8 cellular contexts compared by ENCODE assay signal in the genomic region with DNA sequence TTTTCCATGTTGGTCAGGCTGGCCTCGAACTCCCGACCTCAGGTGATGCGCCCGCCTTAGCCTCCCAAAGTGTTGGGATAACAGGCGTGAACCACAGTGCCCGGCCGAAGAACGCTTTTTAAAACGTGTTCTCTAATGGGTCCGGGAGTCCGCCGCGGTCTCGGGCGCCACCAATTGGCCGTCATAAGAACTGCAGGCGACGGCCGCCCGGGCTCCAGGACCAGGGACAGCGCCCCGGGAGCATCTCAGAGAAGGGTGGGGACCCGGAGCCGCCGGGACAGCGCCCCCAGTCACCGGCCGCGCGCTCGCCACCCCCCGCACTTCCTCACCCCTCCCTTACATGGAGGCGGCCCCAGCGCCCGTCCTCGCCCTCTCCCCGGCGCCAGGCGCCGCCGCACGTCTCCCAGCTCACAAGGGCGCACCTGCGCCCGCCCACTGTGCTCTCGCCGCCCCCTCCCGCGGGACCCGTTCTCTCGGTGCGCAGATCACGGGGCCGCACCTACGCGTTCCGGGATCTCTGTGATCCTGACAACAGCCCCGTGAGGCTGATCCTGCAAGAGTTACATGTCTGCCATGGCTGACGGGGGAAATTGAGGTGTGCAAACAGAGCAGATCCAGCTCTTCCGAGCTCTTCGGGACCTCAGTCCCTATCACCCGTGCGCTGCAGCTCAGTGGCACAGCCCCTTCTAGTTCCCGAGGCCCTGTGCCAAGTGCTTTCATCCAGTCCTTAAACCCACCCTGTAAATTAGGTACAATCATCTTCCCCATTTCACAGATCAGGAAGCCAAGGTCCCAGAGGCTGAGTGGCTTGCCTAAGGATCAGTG. TPM values are rescaled to one million over a fixed set of nuclear protein-coding genes. Genes with fewer than 3 reads are reported as not detected.
A peak's percentile ranks its signal among the peaks of the same experiment; 100 is the strongest.
DNase-seq lines count a peak whose midpoint lies in the region; ATAC-seq and TF ChIP-seq lines count a peak whose summit lies in the region.

No MANE protein-coding gene starts in this region.

- H3K27ac Mint-ChIP-seq in activated naive CD4-positive, alpha-beta T cell treated with anti-CD3 and anti-CD28 coated beads for 36 hours = no peak overlapping the region

- no peak overlapping the region for H4K91ac ChIP-seq in trophoblast cell (ENCODE audit: low read depth, low read length)

- intact Hi-C loops in activated naive CD4-positive, alpha-beta T cell treated with anti-CD3 and anti-CD28 coated beads for 36 hours (cut with micrococcal nuclease) = loop anchor here (1.0 to 10.0 kb wide), 5 partner anchors 64 to 405 kb away; partner anchors contain the start of genes ALPL and USP48
- intact Hi-C loops in head of caudate nucleus (cut with DNase I) = loop anchor here (2.0 to 10.0 kb wide), 4 partner anchors 37 to 405 kb away; no protein-coding TSS in a partner anchor

- H3K18ac ChIP-seq in trophoblast cell (ENCODE audit: low read length) = no peak overlapping the region

- no peak overlapping the region for H3K4ac ChIP-seq in trophoblast cell (ENCODE audit: low read depth, low read length)

- H3K27me3 Mint-ChIP-seq in activated naive CD4-positive, alpha-beta T cell treated with anti-CD3 and anti-CD28 coated beads for 36 hours (ENCODE audit: low read depth) = peaks cover 20% of the 10 kb centered on the region

- peak; percentile 81 for TF ChIP-seq CTCF in MM.1S (IDR thresholded peaks at IDR 0.05; ENCODE audit: low read length)
- peak; percentile 88 to 97 (median 96) for TF ChIP-seq CTCF in upper lobe of left lung (IDR thresholded peaks at IDR 0.05)

- no peak overlapping the region for H2BK12ac ChIP-seq in trophoblast cell (ENCODE audit: low read length)

- no peaks in the 10 kb centered on the region for H3F3A ChIP-seq in MM.1S (ENCODE audit: insufficient read depth, low read length)

- H4K20me1 ChIP-seq in MM.1S (ENCODE audit: insufficient read depth, low read length) = no peaks in the 10 kb centered on the region

- CTCF ChIA-PET in activated naive CD4-positive, alpha-beta T cell treated with anti-CD3 and anti-CD28 coated beads for 36 hours (lab: Charles Lee) = interaction anchor here (0.7 to 1.1 kb wide), 6 partner anchors 8 to 815 kb away, joined by 3 read pairs; partner anchors contain the start of gene RAP1GAP

- ATAC-seq in upper lobe of left lung (ENCODE audit: low FRiP score in 2 of 2) = peak; percentile 91 to 92

- no peaks in the 10 kb centered on the region for H3K4me1 ChIP-seq in MM.1S (ENCODE audit: low read length)
- H3K4me1 ChIP-seq in trophoblast cell (ENCODE audit: control insufficient read depth in 1 of 2, insufficient read depth in 2 of 2, low read length in 2 of 2) = peaks cover 0 to 2% of the 10 kb centered on the region in 2 experiments
- peaks cover 3 to 8% (median 6%) of the 10 kb centered on the region in 4 donors for H3K4me1 ChIP-seq in upper lobe of left lung

- WGBS in trophoblast cell (ENCODE audit: extremely low coverage, insufficient coverage, insufficient read length) = no CpG with 5 or more reads among the region's 64 CpGs
- 3 to 5% methylated on average over 13 to 33 of the region's 64 CpGs for WGBS in upper lobe of left lung, 2 donors

- H4K8ac ChIP-seq in trophoblast cell (ENCODE audit: low read depth, low read length) = no peak overlapping the region

- peaks cover 5% of the 10 kb centered on the region for H3K4me1 Mint-ChIP-seq in activated naive CD4-positive, alpha-beta T cell treated with anti-CD3 and anti-CD28 coated beads for 36 hours (ENCODE audit: low read depth)

- no peak overlapping the region for H3K14ac ChIP-seq in trophoblast cell (ENCODE audit: low read length)

- no peak for TF ChIP-seq EP300 in upper lobe of left lung (IDR thresholded peaks at IDR 0.05)

- no peaks in the 10 kb centered on the region for H3K79me1 ChIP-seq in trophoblast cell (ENCODE audit: low read length)

- H3K27ac ChIP-seq in MM.1S (ENCODE audit: low read length) (no peak overlapping the region), trophoblast cell (ENCODE audit: low read depth, low read length) (no peak overlapping the region), upper lobe of left lung (no peak overlapping the region)

- H3K23ac ChIP-seq in trophoblast cell (ENCODE audit: low read length) = no peak overlapping the region

- peak overlapping the region; percentile 22 for H3K4me3 Mint-ChIP-seq in activated naive CD4-positive, alpha-beta T cell treated with anti-CD3 and anti-CD28 coated beads for 36 hours

- H3K79me2 ChIP-seq in MM.1S (ENCODE audit: low read length) = no peaks in the 10 kb centered on the region
- H3K79me2 ChIP-seq in trophoblast cell (ENCODE audit: control insufficient read depth, insufficient read depth, low read length, poor library complexity) = no peaks in the 10 kb centered on the region

- H2AFZ ChIP-seq in MM.1S (ENCODE audit: low read length) (no peak overlapping the region), trophoblast cell (ENCODE audit: insufficient read depth, low read length, poor library complexity) (no peak overlapping the region)

- H3K9me3 ChIP-seq in MM.1S (replicated peaks; ENCODE audit: insufficient read depth, low read length) (no peaks in the 10 kb centered on the region), trophoblast cell (ENCODE audit: insufficient read depth, low read depth, low read length) (peaks cover 5% of the 10 kb centered on the region), upper lobe of left lung (no peaks in the 10 kb centered on the region)

- H3K36me3 Mint-ChIP-seq in activated naive CD4-positive, alpha-beta T cell treated with anti-CD3 and anti-CD28 coated beads for 36 hours (ENCODE audit: low read depth) = no peaks in the 10 kb centered on the region

- H2BK5ac ChIP-seq in trophoblast cell (ENCODE audit: low read depth, low read length, poor library complexity) = no peak overlapping the region

- H3K36me3 ChIP-seq in MM.1S (replicated peaks; ENCODE audit: insufficient read depth, low read length) = no peaks in the 10 kb centered on the region
- H3K36me3 ChIP-seq in trophoblast cell (ENCODE audit: control insufficient read depth in 1 of 2, insufficient read depth in 2 of 2, low read length in 2 of 2) = no peaks in the 10 kb centered on the region
- no peaks in the 10 kb centered on the region for H3K36me3 ChIP-seq in upper lobe of left lung

- H2BK120ac ChIP-seq in trophoblast cell (ENCODE audit: insufficient read depth, low read length, poor library complexity) = no peak overlapping the region

- H3K4me2 ChIP-seq in MM.1S (ENCODE audit: low read depth, low read length) (peak overlapping the region; percentile 81), trophoblast cell (ENCODE audit: low read length) (peak overlapping the region; percentile 47)

- H3K9me3 Mint-ChIP-seq in activated naive CD4-positive, alpha-beta T cell treated with anti-CD3 and anti-CD28 coated beads for 36 hours = no peaks in the 10 kb centered on the region

- H3K27me3 ChIP-seq in MM.1S (replicated peaks; ENCODE audit: insufficient read depth, low read length) (peaks cover 72% of the 10 kb centered on the region), trophoblast cell (ENCODE audit: insufficient read depth, low read length) (peaks cover 2% of the 10 kb centered on the region), upper lobe of left lung (no peaks in the 10 kb centered on the region)

- H4K12ac ChIP-seq in trophoblast cell (ENCODE audit: low read depth, low read length) = no peak overlapping the region

- no peak overlapping the region for H3K9ac ChIP-seq in MM.1S (ENCODE audit: low read length)
- no peak overlapping the region for H3K9ac ChIP-seq in trophoblast cell (ENCODE audit: low read length)

- H2AK5ac ChIP-seq in trophoblast cell (ENCODE audit: low read length) = no peak overlapping the region

- H3K4me3 ChIP-seq in MM.1S (ENCODE audit: low read length) (peak overlapping the region; percentile 20; the same call in 1 of the 2 replicates), trophoblast cell (ENCODE audit: low read depth, low read length) (no peak overlapping the region), upper lobe of left lung (peak overlapping the region in 1 of 4 donors; percentile 28)

- no peak for TF ChIP-seq POLR2A in upper lobe of left lung (IDR thresholded peaks at IDR 0.05)

- DNase-seq in GDM1 (lab: John Stamatoyannopoulos, UW) (peak; percentile 53), MM.1S (peak; percentile 59), SK-N-DZ (ENCODE audit: low spot score) (peak; percentile 44), head of caudate nucleus (peak; percentile 69 to 95 (median 86)), trophoblast cell (peak; percentile 45 to 76), upper lobe of left lung (peak; percentile 90 to 95), cortex of kidney (lab: John Stamatoyannopoulos, UW) (no peak)
- DNase-seq in activated naive CD4-positive, alpha-beta T cell treated with anti-CD3 and anti-CD28 coated beads for 36 hours = peak; percentile 80

- H3K9me2 ChIP-seq in MM.1S (replicated peaks; ENCODE audit: insufficient read depth, low read length) = no peaks in the 10 kb centered on the region

RNA-seq across cellular contexts. Expression of gene RAP1GAP, which starts 9.8 kb away (rescaled TPM):
- polyA plus RNA-seq in SK-N-DZ (2014; cell fraction: cytosol; rRNA removed) = 0.71 and 1.4 TPM in 2 replicates
- 3.6 and 3.7 TPM in 2 replicates for polyA plus RNA-seq in SK-N-DZ (2014; cell fraction: nucleus; rRNA removed)
- under 1 TPM; 0.15 to 0.41 TPM for total RNA-seq in activated naive CD4-positive, alpha-beta T cell treated with anti-CD3 and anti-CD28 coated beads for 36 hours
- polyA plus RNA-seq in trophoblast cell (2013) = 2.7 and 3.0 TPM in 2 replicates
- total RNA-seq in upper lobe of left lung = 10 to 100 TPM; 26.9 to 65.2 (median 36.7) TPM

Comparison
In these comparisons a context has a peak if more than half of its experiments do, and no peak if none do; other contexts are left out.
1. RNA of gene RAP1GAP, which starts 9.8 kb away (total RNA-seq): 26.9 to 65.2 TPM in upper lobe of left lung; 0.15 to 0.41 TPM in activated naive CD4-positive, alpha-beta T cell treated with anti-CD3 and anti-CD28 coated beads for 36 hours; every median in the first group is over 10 times any median in the second.